15 cellular contexts compared by ENCODE assay signal in the genomic region with DNA sequence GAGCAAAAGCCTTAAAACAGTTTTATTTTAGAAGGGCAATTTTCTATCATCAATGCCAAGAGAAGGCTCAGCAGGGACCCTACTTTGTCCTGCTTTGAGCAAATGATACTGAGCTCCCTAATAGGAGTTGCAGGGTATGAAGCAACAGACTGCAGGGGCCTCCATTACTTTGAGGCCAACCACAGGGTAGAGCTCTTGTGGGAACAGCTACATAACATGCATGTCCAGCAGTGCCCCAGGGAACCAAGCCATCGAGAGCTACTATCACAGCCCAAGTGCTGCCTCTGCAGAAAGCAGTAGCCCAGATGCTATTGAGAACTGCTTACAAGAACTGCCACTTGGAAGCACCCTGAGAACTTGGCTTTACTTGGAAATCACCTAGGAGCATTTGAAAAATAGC.
A peak's percentile ranks its signal among the peaks of the same experiment; 100 is the strongest.
DNase-seq lines count a peak whose midpoint lies in the region; TF ChIP-seq lines count a peak whose summit lies in the region.
"Had no signal": no experiment of that assay in that cellular context is flagged by ENCODE, and none has a peak within 500 bp of the region (broad histone marks: within the 10 kb centered on the region; RNA-seq: fewer than 3 reads in every experiment).

No MANE protein-coding gene starts in this region.

- H3K4me3 ChIP-seq in breast epithelium (no peak overlapping the region), right atrium auricular region (no peak overlapping the region)
- H3K4me3 ChIP-seq: smooth muscle cell had no signal

- H3K9me3 ChIP-seq in breast epithelium (no peaks in the 10 kb centered on the region), right atrium auricular region (no peaks in the 10 kb centered on the region)

- no peak for TF ChIP-seq POLR2A in breast epithelium (IDR thresholded peaks at IDR 0.05)

- TF ChIP-seq CTCF in breast epithelium (IDR thresholded peaks at IDR 0.05), result no peak
- no peak for TF ChIP-seq CTCF in right atrium auricular region (IDR thresholded peaks at IDR 0.05)
- no peak for TF ChIP-seq CTCF in GM10248 (IDR thresholded peaks at IDR 0.05; ENCODE audit: control extremely low read depth, extremely low read depth, low read depth, missing control alignments)

- DNase-seq in NCI-H1417 (lab: John Stamatoyannopoulos, UW) (peak in 2 of 3 experiments; percentile 9 to 56), NCI-H1417 treated with DMSO at 0.1 percent for 48 hours (lab: John Stamatoyannopoulos, UW) (no peak), breast epithelium (ENCODE audit: low spot score in 2 of 2) (no peak), right atrium auricular region (ENCODE audit: low spot score) (no peak), smooth muscle cell of the brain vasculature (ENCODE audit: low read depth, low spot score) (peak; percentile 58), NCI-H1092 treated with DMSO at 0.1 percent for 48 hours (lab: John Stamatoyannopoulos, UW) (no peak), SIG-M5 treated with dmso at 0.1 percent for 504 hours (lab: John Stamatoyannopoulos, UW; ENCODE audit: unreplicated experiment) (no peak), GM10248 (ENCODE audit: extremely low spot score) (no peak)
- DNase-seq: activated CD4-positive, alpha-beta T cell treated with anti-CD3 and anti-CD28 coated beads, Interleukin-2, amount 10 ng/mL, durations not matched to agents 24 days and 14 days; activated effector memory CD4-positive, alpha-beta T cell treated with anti-CD3 and anti-CD28 coated beads, Interleukin-2, amount 50 U/mL, for 16 hours; brain microvascular endothelial cell; NCI-H1694 treated with DMSO at 0.1 percent for 48 hours; nephron progenitor cell had no signal

- H3K4me1 ChIP-seq in breast epithelium (no peaks in the 10 kb centered on the region), right atrium auricular region (peaks cover 0 to 50% of the 10 kb centered on the region in 2 donors)

- H3K27ac ChIP-seq in breast epithelium (peak overlapping the region; percentile 8 to 67), right atrium auricular region (peak overlapping the region; percentile 59 to 70)
- H3K27ac ChIP-seq: 22Rv1 had no signal

- H3K36me3 ChIP-seq in breast epithelium (no peaks in the 10 kb centered on the region), right atrium auricular region (no peaks in the 10 kb centered on the region)
- H3K36me3 ChIP-seq: brain microvascular endothelial cell had no signal

- POLR2A ChIA-PET in GM10248 (lab: Yijun Ruan, JAX), result no interaction called here

- H3K27me3 ChIP-seq in breast epithelium (no peaks in the 10 kb centered on the region), right atrium auricular region (no peaks in the 10 kb centered on the region)
- H3K27me3 ChIP-seq: brain microvascular endothelial cell had no signal

- CTCF ChIA-PET in GM10248 (lab: Yijun Ruan, JAX), result interaction anchor here (1.5 to 2.2 kb wide), 2 partner anchors 11 to 17 kb away, joined by 3 to 8 read pairs; no protein-coding TSS in a partner anchor

- intact Hi-C loops in breast epithelium (cut with DNase I; ENCODE audit: low total_unique reads), result no loop called here

Comparison
In these comparisons a context has a peak if more than half of its experiments do, and no peak if none do; other contexts are left out.
1. DNase-seq: peak in NCI-H1417 (2 of 3) and smooth muscle cell of the brain vasculature (single experiment); none in NCI-H1417 treated with DMSO at 0.1 percent for 48 hours (single experiment), breast epithelium (0 of 2), right atrium auricular region (single experiment), NCI-H1092 treated with DMSO at 0.1 percent for 48 hours (single experiment), SIG-M5 treated with dmso at 0.1 percent for 504 hours (single experiment) and GM10248 (single experiment).